20 cellular contexts compared by ENCODE assay signal in the genomic region with DNA sequence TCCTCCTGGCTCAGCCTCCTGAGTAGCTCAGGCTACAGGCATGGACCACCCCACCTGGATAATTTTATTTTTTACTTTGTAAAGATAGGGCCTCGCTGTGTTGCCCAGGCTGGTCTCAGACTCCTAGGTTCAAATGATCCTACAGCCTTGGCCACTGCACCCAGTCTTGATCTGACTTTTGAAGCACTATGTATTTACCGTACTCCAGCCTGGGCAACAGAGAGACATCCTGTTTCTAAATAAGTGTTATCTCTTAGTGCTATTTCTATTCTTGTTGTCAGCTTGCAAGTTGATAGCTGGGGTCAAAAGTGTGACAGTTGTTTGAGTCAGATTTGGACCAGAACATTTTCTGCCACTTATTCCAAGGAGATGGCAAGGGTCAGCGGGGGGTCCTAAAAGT.
"Had no signal": no experiment of that assay in that cellular context is flagged by ENCODE, and none has a peak within 500 bp of the region (broad histone marks: within the 10 kb centered on the region; RNA-seq: fewer than 3 reads in every experiment).

No MANE protein-coding gene starts in this region.

- H3K4me1 ChIP-seq: prostate gland, right lobe of liver, tibial nerve, upper lobe of left lung had no signal

- H3K4me3 ChIP-seq: dorsolateral prefrontal cortex, prostate gland, right lobe of liver, thoracic aorta, tibial nerve, upper lobe of left lung had no signal

- H3K4me3 Mint-ChIP-seq: naive thymus-derived CD4-positive, alpha-beta T cell; nephron; stimulated activated naive B cell treated with anti-CD40 and anti-IgM and Interleukin-4, amounts not matched to agents 10 μg/mL and 1 μg/mL and 100 μg/mL, for 72 hours; stimulated activated naive CD8-positive, alpha-beta T cell treated with anti-CD3 and anti-CD28 coated beads, Interleukin-15, Interleukin-2, amounts not matched to agents 100 ng/mL and 50 ng/mL, for 24 hours had no signal

- H3K27ac ChIP-seq: dorsolateral prefrontal cortex, prostate gland, right lobe of liver, thoracic aorta, tibial nerve, upper lobe of left lung had no signal

- H3K36me3 ChIP-seq: prostate gland, right lobe of liver, thoracic aorta, tibial nerve, upper lobe of left lung had no signal

- DNase-seq: dorsolateral prefrontal cortex; effector CD4-positive, alpha-beta T cell; head of caudate nucleus; hippocampal formation; left colon; mesendoderm; midbrain; naive thymus-derived CD4-positive, alpha-beta T cell; nucleus accumbens; right lobe of liver; small intestine; stimulated activated CD4-positive, alpha-beta T cell treated with anti-CD3 and anti-CD28 coated beads, Interleukin-15, amount 100 ng/mL, for 24 hours; stimulated activated CD4-positive, alpha-beta T cell treated with anti-CD3 and anti-CD28 coated beads, Interleukin-2, amount 100 ng/mL, for 48 hours; stimulated activated naive B cell treated with anti-CD40 and anti-IgM and Interleukin-4, amounts not matched to agents 10 μg/mL and 1 μg/mL and 100 μg/mL, for 72 hours; upper lobe of left lung had no signal

- H3K36me3 Mint-ChIP-seq: naive thymus-derived CD4-positive, alpha-beta T cell; stimulated activated naive B cell treated with anti-CD40 and anti-IgM and Interleukin-4, amounts not matched to agents 10 μg/mL and 1 μg/mL and 100 μg/mL, for 72 hours had no signal

- H3K27me3 ChIP-seq: right lobe of liver, upper lobe of left lung had no signal

- H3K9me3 Mint-ChIP-seq: naive thymus-derived CD4-positive, alpha-beta T cell; nephron; stimulated activated naive B cell treated with anti-CD40 and anti-IgM and Interleukin-4, amounts not matched to agents 10 μg/mL and 1 μg/mL and 100 μg/mL, for 72 hours; stimulated activated naive CD8-positive, alpha-beta T cell treated with anti-CD3 and anti-CD28 coated beads, Interleukin-15, Interleukin-2, amounts not matched to agents 100 ng/mL and 50 ng/mL, for 24 hours had no signal

- ATAC-seq: left colon; naive thymus-derived CD4-positive, alpha-beta T cell; right lobe of liver; stimulated activated naive B cell treated with anti-CD40 and anti-IgM and Interleukin-4, amounts not matched to agents 10 μg/mL and 1 μg/mL and 100 μg/mL, for 72 hours had no signal

- H3K27ac Mint-ChIP-seq: naive thymus-derived CD4-positive, alpha-beta T cell; nephron; stimulated activated naive B cell treated with anti-CD40 and anti-IgM and Interleukin-4, amounts not matched to agents 10 μg/mL and 1 μg/mL and 100 μg/mL, for 72 hours; stimulated activated naive CD8-positive, alpha-beta T cell treated with anti-CD3 and anti-CD28 coated beads, Interleukin-15, Interleukin-2, amounts not matched to agents 100 ng/mL and 50 ng/mL, for 24 hours had no signal

- H3K9me3 ChIP-seq: prostate gland, right lobe of liver, thoracic aorta, tibial nerve, upper lobe of left lung had no signal
